9 cellular contexts compared by ENCODE assay signal in the genomic region with DNA sequence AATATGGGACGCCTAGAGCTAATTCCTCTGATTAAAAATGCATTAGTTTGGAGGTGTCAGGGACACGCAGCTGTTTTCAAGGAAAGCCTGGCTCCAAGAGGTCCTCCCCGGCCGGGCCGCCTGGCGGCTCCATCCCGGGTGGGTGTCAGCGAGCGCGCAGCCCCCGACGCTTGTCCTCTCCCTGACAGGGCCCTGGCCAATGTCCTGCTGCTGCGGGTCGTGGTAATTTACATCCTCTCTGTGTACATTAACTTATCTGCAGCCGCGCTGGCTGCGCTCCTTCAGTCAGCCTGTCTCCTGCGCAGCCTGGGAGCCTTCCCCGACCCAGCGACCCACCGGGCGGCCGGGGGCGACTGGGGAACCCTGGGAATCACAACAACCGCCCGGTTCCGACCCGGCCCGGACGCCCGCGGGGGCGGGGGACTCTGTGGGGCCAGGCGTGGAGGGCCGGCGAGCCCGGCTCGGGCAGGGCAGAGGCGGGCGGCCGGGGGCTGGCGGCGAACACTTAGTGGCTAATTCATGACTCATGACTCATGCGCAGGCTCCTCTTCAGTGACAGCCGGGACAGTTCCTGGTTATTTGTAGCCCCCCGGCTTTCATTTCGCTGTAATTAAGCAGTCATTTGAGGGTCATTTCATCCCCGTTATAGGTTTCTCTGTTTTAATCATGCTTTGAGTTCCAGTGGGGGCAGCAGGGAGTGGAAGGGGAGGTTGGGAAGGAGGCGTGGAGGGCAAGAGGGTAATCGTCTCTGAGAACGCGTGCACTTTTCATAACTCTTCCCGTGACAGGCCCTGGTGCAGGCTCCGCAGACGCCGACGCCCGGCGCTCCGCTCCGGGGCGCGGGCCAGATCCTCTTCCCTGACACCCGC.
A peak's percentile ranks its signal among the peaks of the same experiment; 100 is the strongest.
DNase-seq lines count a peak whose midpoint lies in the region; ATAC-seq, FAIRE-seq and TF ChIP-seq lines count a peak whose summit lies in the region.
"Had no signal": no experiment of that assay in that cellular context is flagged by ENCODE, and none has a peak within 500 bp of the region (broad histone marks: within the 10 kb centered on the region; RNA-seq: fewer than 3 reads in every experiment).

No MANE protein-coding gene starts in this region.

- peak overlapping the region; percentile 81 for H3K4me2 ChIP-seq in K562 (ENCODE audit: insufficient read depth, low read length)

- CTCF ChIA-PET in K562 (lab: Yijun Ruan, JAX; ENCODE audit: low intra/inter-chr PET ratio) = interaction anchor here (0.7 kb wide), 1 partner anchor 627 kb away, joined by 3 read pairs; no protein-coding TSS in a partner anchor

- H4K20me1 ChIP-seq in K562 (replicated peaks; ENCODE audit: control insufficient read depth, insufficient read depth, low read length) = no peaks in the 10 kb centered on the region

- H3K79me2 ChIP-seq in K562 (ENCODE audit: control insufficient read depth, insufficient read depth, low read length) = no peaks in the 10 kb centered on the region

- POLR2A ChIA-PET in K562 (lab: Yijun Ruan, JAX) = no interaction called here

- no peaks in the 10 kb centered on the region; a peak in 1 of 5 replicates for H3K27me3 ChIP-seq in K562 (ENCODE audit: control insufficient read depth in 2 of 2, insufficient read depth in 2 of 2, low read length in 2 of 2)
- H3K27me3 ChIP-seq in skeletal muscle tissue (ENCODE audit: control insufficient read depth in 3 of 3, insufficient read depth in 3 of 3, low read length in 3 of 3) = peaks cover 0 to 10% (median 10%) of the 10 kb centered on the region in 3 donors

- H3K4me3 ChIP-seq in K562 (peak overlapping the region; percentile 58), skeletal muscle tissue (ENCODE audit: low read length in 3 of 3) (peak overlapping the region; percentile 63 to 80 (median 71))

- H3K4me1 ChIP-seq in K562 (replicated peaks in 1 of 2; ENCODE audit: control insufficient read depth in 2 of 2, insufficient read depth in 2 of 2, low read length in 2 of 2) = peaks cover 20 to 29% of the 10 kb centered on the region in 2 experiments
- peaks cover 4 to 5% (median 5%) of the 10 kb centered on the region in 3 donors for H3K4me1 ChIP-seq in skeletal muscle tissue (ENCODE audit: control insufficient read depth in 3 of 3, insufficient read depth in 3 of 3, low read length in 3 of 3)

- no peak for TF ChIP-seq POLR2A in K562 (conservative IDR thresholded peaks at IDR 0.05)

- no peak; the same call in 1 of the 2 replicates for TF ChIP-seq EP300 in K562 (IDR thresholded peaks at IDR 0.05; ENCODE audit: low read length)

- peak; percentile 89 for ATAC-seq in K562
- no peak for ATAC-seq in HG02642 (IDR thresholded peaks at IDR 0.05; ENCODE audit: poor library complexity, unreplicated experiment)
- ATAC-seq in GM21367 (IDR thresholded peaks at IDR 0.05; ENCODE audit: unreplicated experiment) = no peak

- peak overlapping the region; percentile 93 for H2AFZ ChIP-seq in K562 (ENCODE audit: low read depth, low read length)

- BruUV-seq in K562 (replicated peaks; lab: Mats Ljungman, UMichigan) = TSS peak; percentile 33

- peak; percentile 79 for DNase-seq in EL
- peak; percentile 33 to 78 for DNase-seq in NCI-H526 (lab: John Stamatoyannopoulos, UW)
- peak; percentile 68 to 85 (median 78) for DNase-seq in K562 (ENCODE audit: extremely low read depth in 1 of 4, low spot score in 3 of 4)
- DNase-seq in iPS-NIHi11 (ENCODE audit: low spot score) = peak; percentile 66
- no peak for DNase-seq in NCI-H1436 treated with DMSO at 0.1 percent for 48 hours (lab: John Stamatoyannopoulos, UW)
- DNase-seq: naive B cell had no signal

- H3K9ac ChIP-seq in K562 (ENCODE audit: insufficient read depth in 1 of 2, low read depth in 2 of 2, low read length in 2 of 2) (peak overlapping the region; percentile 56 to 88), skeletal muscle tissue (ENCODE audit: low read depth in 1 of 3, low read length in 3 of 3) (peak overlapping the region; percentile 30 to 79 (median 54))

- TF ChIP-seq CTCF in K562 (IDR thresholded peaks at IDR 0.05 in 2 of 3, conservative IDR thresholded peaks at IDR 0.05 in 1 of 3; ENCODE audit: insufficient read depth in 2 of 3, low read depth in 1 of 3, low read length in 3 of 3) = peak; percentile 15 to 22 (median 17); a peak in 2 of 6 replicates

- no peaks in the 10 kb centered on the region for H3K36me3 ChIP-seq in K562 (ENCODE audit: control insufficient read depth, insufficient read depth, low read length)
- H3K36me3 ChIP-seq in skeletal muscle tissue (ENCODE audit: control insufficient read depth in 3 of 3, insufficient read depth in 3 of 3, low read length in 3 of 3) = no peaks in the 10 kb centered on the region

- no peaks in the 10 kb centered on the region for H3K9me1 ChIP-seq in K562 (ENCODE audit: control insufficient read depth, insufficient read depth, low read length)

- intact Hi-C loops in K562 (cut with micrococcal nuclease) = loop anchor here (5.0 to 10.0 kb wide), 5 partner anchors 92 to 662 kb away; a partner anchor contains a TSS

- H3K27ac ChIP-seq in K562 (ENCODE audit: extremely low read depth, low read depth, low read length) (peak overlapping the region; percentile 72), skeletal muscle tissue (ENCODE audit: low read depth, low read length) (peak overlapping the region; percentile 44)

- FAIRE-seq in K562 (lab: Jason Lieb, UNC) = peak; percentile 62

- in situ Hi-C loops in K562 (cut with MboI) = loop anchor here (25.0 kb wide), 1 partner anchor 647 kb away; no protein-coding TSS in a partner anchor

- H3K9me3 ChIP-seq in K562 (replicated peaks; ENCODE audit: control insufficient read depth, insufficient read depth, low read depth, low read length) = no peaks in the 10 kb centered on the region
- H3K9me3 ChIP-seq in skeletal muscle tissue (ENCODE audit: control insufficient read depth in 3 of 3, low read length in 3 of 3) = no peaks in the 10 kb centered on the region

- peak in 1 of 2 experiments; percentile 4; a peak in 1 of 4 replicates for TF ChIP-seq RAD21 in K562 (CRISPR knock-in tag; conservative IDR thresholded peaks at IDR 0.05 in 1 of 2, IDR thresholded peaks at IDR 0.05 in 1 of 2)

- under 1% methylated on average over 61 of the region's 64 CpGs for WGBS in K562 (ENCODE audit: insufficient coverage, low coverage, missing lambda C conversion rate)

TF ChIP-seq in K562, 482 proteins besides CTCF, POLR2A, EP300 and RAD21 (continues in another document):
- TF ChIP-seq, protein P1, sequence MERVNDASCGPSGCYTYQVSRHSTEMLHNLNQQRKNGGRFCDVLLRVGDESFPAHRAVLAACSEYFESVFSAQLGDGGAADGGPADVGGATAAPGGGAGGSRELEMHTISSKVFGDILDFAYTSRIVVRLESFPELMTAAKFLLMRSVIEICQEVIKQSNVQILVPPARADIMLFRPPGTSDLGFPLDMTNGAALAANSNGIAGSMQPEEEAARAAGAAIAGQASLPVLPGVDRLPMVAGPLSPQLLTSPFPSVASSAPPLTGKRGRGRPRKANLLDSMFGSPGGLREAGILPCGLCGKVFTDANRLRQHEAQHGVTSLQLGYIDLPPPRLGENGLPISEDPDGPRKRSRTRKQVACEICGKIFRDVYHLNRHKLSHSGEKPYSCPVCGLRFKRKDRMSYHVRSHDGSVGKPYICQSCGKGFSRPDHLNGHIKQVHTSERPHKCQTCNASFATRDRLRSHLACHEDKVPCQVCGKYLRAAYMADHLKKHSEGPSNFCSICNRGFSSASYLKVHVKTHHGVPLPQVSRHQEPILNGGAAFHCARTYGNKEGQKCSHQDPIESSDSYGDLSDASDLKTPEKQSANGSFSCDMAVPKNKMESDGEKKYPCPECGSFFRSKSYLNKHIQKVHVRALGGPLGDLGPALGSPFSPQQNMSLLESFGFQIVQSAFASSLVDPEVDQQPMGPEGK (CRISPR knock-in tag; IDR thresholded peaks at IDR 0.05; ENCODE audit: borderline replicate concordance) = no peak
- TF ChIP-seq ZNF586 (CRISPR knock-in tag; conservative IDR thresholded peaks at IDR 0.05) = no peak
- TF ChIP-seq, protein P2, sequence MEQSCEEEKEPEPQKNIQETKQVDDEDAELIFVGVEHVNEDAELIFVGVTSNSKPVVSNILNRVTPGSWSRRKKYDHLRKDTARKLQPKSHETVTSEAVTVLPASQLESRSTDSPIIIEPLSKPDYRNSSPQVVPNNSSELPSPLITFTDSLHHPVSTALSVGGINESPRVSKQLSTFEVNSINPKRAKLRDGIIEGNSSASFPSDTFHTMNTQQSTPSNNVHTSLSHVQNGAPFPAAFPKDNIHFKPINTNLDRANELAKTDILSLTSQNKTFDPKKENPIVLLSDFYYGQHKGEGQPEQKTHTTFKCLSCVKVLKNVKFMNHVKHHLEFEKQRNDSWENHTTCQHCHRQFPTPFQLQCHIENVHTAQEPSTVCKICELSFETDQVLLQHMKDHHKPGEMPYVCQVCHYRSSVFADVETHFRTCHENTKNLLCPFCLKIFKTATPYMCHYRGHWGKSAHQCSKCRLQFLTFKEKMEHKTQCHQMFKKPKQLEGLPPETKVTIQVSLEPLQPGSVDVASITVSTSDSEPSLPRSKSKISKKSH (CRISPR knock-in tag; IDR thresholded peaks at IDR 0.05) = no peak
- TF ChIP-seq XRCC4 (IDR thresholded peaks at IDR 0.05; ENCODE audit: extremely low read depth, insufficient read depth, insufficient read length) = no peak
- no peak for TF ChIP-seq NFRKB (IDR thresholded peaks at IDR 0.05; ENCODE audit: low read depth)
- no peak for TF ChIP-seq SP2 (IDR thresholded peaks at IDR 0.05; ENCODE audit: extremely low read depth, low read depth, low read length, poor library complexity, severe bottlenecking)
- TF ChIP-seq ZNF3 (CRISPR knock-in tag; IDR thresholded peaks at IDR 0.05) = no peak
- TF ChIP-seq ETV1 (tag; conservative IDR thresholded peaks at IDR 0.05; ENCODE audit: low read depth) = no peak
- TF ChIP-seq RBM22 (IDR thresholded peaks at IDR 0.05; ENCODE audit: low read depth, low read length, poor library complexity, severe bottlenecking) = no peak
- peak; percentile 88 for TF ChIP-seq MEIS2 (IDR thresholded peaks at IDR 0.05; ENCODE audit: partially characterized antibody)
